In the genomic region with DNA sequence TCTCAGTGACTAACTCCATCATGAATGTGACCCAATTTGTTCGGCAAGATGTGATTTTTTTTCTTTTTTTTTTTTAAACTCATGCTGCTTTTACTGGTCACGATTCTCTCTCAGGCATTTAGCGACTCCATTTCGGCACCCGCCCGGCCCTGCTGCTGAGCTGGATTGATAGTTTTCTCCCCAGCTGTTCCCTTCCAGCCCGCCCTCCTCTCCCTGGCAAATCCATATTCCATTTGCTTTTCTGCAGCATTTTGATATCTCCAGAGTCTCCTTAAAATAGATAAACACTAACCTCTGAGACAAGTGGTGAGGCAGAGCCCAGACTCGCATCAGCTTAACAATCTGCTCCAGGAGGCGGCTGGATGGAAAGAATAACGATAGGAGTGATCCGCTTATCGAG, we compare ENCODE assay signal across 22 cellular contexts. TPM values are rescaled to one million over a fixed set of nuclear protein-coding genes. Genes with fewer than 3 reads are reported as not detected.
DNase-seq lines count a peak whose midpoint lies in the region; ATAC-seq and TF ChIP-seq lines count a peak whose summit lies in the region.
"Had no signal": no experiment of that assay in that cellular context is flagged by ENCODE, and none has a peak within 500 bp of the region (broad histone marks: within the 10 kb centered on the region; RNA-seq: fewer than 3 reads in every experiment).

No MANE protein-coding gene starts in this region.

- TF ChIP-seq CTCF in Loucy (conservative IDR thresholded peaks at IDR 0.05; ENCODE audit: low read length) = no peak

- ATAC-seq in GM21360 (IDR thresholded peaks at IDR 0.05; ENCODE audit: unreplicated experiment) = no peak
- ATAC-seq: A549; activated CD8-positive, alpha-beta T cell treated with anti-CD3 and anti-CD28 coated beads for 36 hours; naive thymus-derived CD8-positive, alpha-beta T cell; stimulated activated naive B cell treated with anti-CD40 and anti-IgM and Interleukin-4, amounts not matched to agents 10 μg/mL and 1 μg/mL and 100 μg/mL, for 72 hours had no signal

- DNase-seq in erythroblast (lab: John Stamatoyannopoulos, UW) (peak; percentile 18 to 63), occipital lobe (lab: John Stamatoyannopoulos, UW) (peak; percentile 40), NCI-H2107 treated with DMSO at 0.1 percent for 48 hours (lab: John Stamatoyannopoulos, UW; ENCODE audit: unreplicated experiment) (no peak), kidney glomerular epithelial cell (lab: John Stamatoyannopoulos, UW) (no peak), NCI-H2171 (lab: John Stamatoyannopoulos, UW) (no peak)
- DNase-seq: activated B cell treated with CpG ODN at 0.5 μM for 24 hours; activated CD8-positive, alpha-beta T cell treated with anti-CD3 and anti-CD28 coated beads for 36 hours; adrenal gland; CD8-positive, alpha-beta memory T cell; foreskin melanocyte; naive thymus-derived CD8-positive, alpha-beta T cell; NCI-H1436 treated with DMSO at 0.1 percent for 48 hours; NCI-H2227 treated with DMSO at 0.1 percent for 48 hours; stimulated activated CD4-positive, alpha-beta T cell treated with anti-CD3 and anti-CD28 coated beads, Interleukin-15, amount 100 ng/mL, for 24 hours; stimulated activated naive B cell treated with anti-CD40 and anti-IgM and Interleukin-4, amounts not matched to agents 10 μg/mL and 1 μg/mL and 100 μg/mL, for 72 hours; upper lobe of left lung had no signal

- H3K79me2 ChIP-seq in ACC112 (ENCODE audit: control insufficient read depth, insufficient read depth, low read length, unreplicated experiment) = no peaks in the 10 kb centered on the region
- peaks cover 76% of the 10 kb centered on the region; the same call in 1 of the 2 replicates for H3K79me2 ChIP-seq in Loucy (ENCODE audit: insufficient read depth, low read length)

- no peaks in the 10 kb centered on the region for H3F3A ChIP-seq in Loucy (ENCODE audit: low read depth)

- TF ChIP-seq POLR2A in erythroblast (IDR thresholded peaks at IDR 0.05; ENCODE audit: low read length) = no peak

- peaks cover 28% of the 10 kb centered on the region for H3K4me1 ChIP-seq in ACC112 (ENCODE audit: control insufficient read depth, insufficient read depth, low read length, unreplicated experiment)
- peaks cover 49% of the 10 kb centered on the region for H3K4me1 ChIP-seq in Loucy (ENCODE audit: insufficient read depth, low read length, poor library complexity, severe bottlenecking)

- H3K27me3 ChIP-seq in ACC112 (ENCODE audit: insufficient read depth, low read length) (no peaks in the 10 kb centered on the region), Loucy (ENCODE audit: insufficient read depth, low read length, poor library complexity, severe bottlenecking) (no peaks in the 10 kb centered on the region)
- H3K27me3 ChIP-seq: adrenal gland, upper lobe of left lung had no signal

- H3K9me2 ChIP-seq in Loucy (replicated peaks; ENCODE audit: low read depth, low read length) = no peaks in the 10 kb centered on the region

- H3K9me3 ChIP-seq in Loucy (ENCODE audit: insufficient read depth, low read depth, low read length) = no peaks in the 10 kb centered on the region
- H3K9me3 ChIP-seq: A549, adrenal gland, upper lobe of left lung had no signal

- no peak overlapping the region for H3K27ac ChIP-seq in ACC112 (ENCODE audit: low read depth, low read length)
- H3K27ac ChIP-seq: A549, adrenal gland, upper lobe of left lung had no signal

- H3K4me2 ChIP-seq in Loucy (ENCODE audit: low read depth, low read length, poor library complexity, severe bottlenecking) = peak overlapping the region; percentile 32
- H3K4me2 ChIP-seq: A549 had no signal

- peak overlapping the region; percentile 3 for H3K9ac ChIP-seq in Loucy (ENCODE audit: low read depth, low read length, poor library complexity, severe bottlenecking)

- H2AFZ ChIP-seq in ACC112 (ENCODE audit: low read length, unreplicated experiment) (peak overlapping the region; percentile 99), Loucy (ENCODE audit: low read length) (no peak overlapping the region)

- peaks cover 34% of the 10 kb centered on the region for H4K20me1 ChIP-seq in Loucy (ENCODE audit: insufficient read depth, low read length, poor library complexity, severe bottlenecking)

- H3K4me3 ChIP-seq in ACC112 (ENCODE audit: low read depth, low read length) (peak overlapping the region; percentile 55), Loucy (ENCODE audit: low read length, poor library complexity, severe bottlenecking) (no peak overlapping the region)
- H3K4me3 ChIP-seq: A549, adrenal gland, upper lobe of left lung had no signal

- H3K36me3 ChIP-seq in ACC112 (ENCODE audit: insufficient read depth, low read length) (no peaks in the 10 kb centered on the region), Loucy (ENCODE audit: insufficient read depth, low read length) (peaks cover 83% of the 10 kb centered on the region)
- H3K36me3 ChIP-seq: adrenal gland, upper lobe of left lung had no signal

RNA-seq across cellular contexts. Expression of a gene that starts 55.5 kb away (rescaled TPM):
- total RNA-seq in occipital lobe = 76.3 TPM

RNA-seq across cellular contexts. Expression of a gene that starts 59.4 kb away (rescaled TPM):
- total RNA-seq in occipital lobe = not detected
- total RNA-seq: activated CD8-positive, alpha-beta T cell treated with anti-CD3 and anti-CD28 coated beads for 36 hours; CD8-positive, alpha-beta memory T cell; liver; naive thymus-derived CD8-positive, alpha-beta T cell; T-helper 1 cell treated with Interleukin-12 subunit alpha and Interleukin-12 subunit beta and Interleukin-4 antibody, amounts not matched to agents 30 ng/mL and 1 ng/mL, for 36 hours; upper lobe of left lung had no signal

Comparison
In these comparisons a context has a peak if more than half of its experiments do, and no peak if none do; other contexts are left out.
1. DNase-seq: peak in erythroblast (2 of 2) and occipital lobe (single experiment); none in NCI-H2107 treated with DMSO at 0.1 percent for 48 hours (single experiment), kidney glomerular epithelial cell (single experiment) and NCI-H2171 (single experiment).